ENCODE assay signal across 8 cellular contexts in the genomic region with DNA sequence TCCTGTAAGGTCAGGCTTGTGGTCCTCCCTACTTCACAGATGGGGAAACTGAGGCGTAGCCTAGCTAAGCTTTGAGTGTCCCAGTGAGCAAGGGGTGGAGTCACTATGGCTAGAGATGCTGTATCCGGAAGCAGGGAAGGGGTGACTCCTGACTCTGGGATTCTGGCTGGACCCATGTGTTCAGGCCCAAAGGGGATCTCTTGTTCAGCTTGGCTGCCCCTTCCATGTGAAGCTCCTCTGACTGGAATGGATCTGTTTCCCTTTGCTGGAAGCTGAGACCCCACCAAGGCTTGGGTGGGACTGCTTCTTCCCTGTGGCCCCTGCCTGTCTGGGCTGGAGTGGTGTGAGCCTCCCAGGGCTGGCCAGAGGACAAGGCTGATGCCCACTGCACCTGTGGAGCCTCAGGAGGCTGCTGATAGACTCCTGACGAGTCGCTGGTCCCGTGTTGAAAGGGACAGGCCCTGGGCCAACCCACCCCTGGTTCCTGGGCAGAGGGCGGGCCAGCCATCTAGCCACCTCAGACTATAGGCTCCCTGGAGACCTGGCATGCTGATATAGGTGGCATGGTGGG. TPM values are rescaled to one million over a fixed set of nuclear protein-coding genes. Genes with fewer than 3 reads are reported as not detected.
DNase-seq lines count a peak whose midpoint lies in the region; ATAC-seq and TF ChIP-seq lines count a peak whose summit lies in the region.

No MANE protein-coding gene starts in this region.

- H3K4me1 ChIP-seq in right lobe of liver (peaks cover 0 to 25% (median 9%) of the 10 kb centered on the region in 4 donors), transverse colon (peaks cover 0 to 36% (median 22%) of the 10 kb centered on the region in 4 donors)

- no CpG with 5 or more reads among the region's 6 CpGs for WGBS in right lobe of liver (ENCODE audit: insufficient coverage, low coverage, low lambda C conversion rate, missing lambda C conversion rate)
- 30% methylated on average over 6 of the region's 6 CpGs; no CpG with 5 or more reads in 1 of the 2 donors for WGBS in transverse colon (ENCODE audit: low coverage in 1 of 2), 2 donors

- ATAC-seq in right lobe of liver (no peak), HG03469 (IDR thresholded peaks at IDR 0.05; ENCODE audit: unreplicated experiment) (no peak), GM21786 (IDR thresholded peaks at IDR 0.05; ENCODE audit: unreplicated experiment) (no peak)

- no peaks in the 10 kb centered on the region for H3K36me3 ChIP-seq in right lobe of liver
- H3K36me3 ChIP-seq in transverse colon: no peaks in the 10 kb centered on the region

- TF ChIP-seq POLR2A in right lobe of liver (IDR thresholded peaks at IDR 0.05) (no peak), transverse colon (IDR thresholded peaks at IDR 0.05) (no peak)

- TF ChIP-seq EP300 in transverse colon (IDR thresholded peaks at IDR 0.05; ENCODE audit: low read depth): no peak

- DNase-seq in activated effector memory CD4-positive, alpha-beta T cell treated with anti-CD3 and anti-CD28 coated beads, Interleukin-2, amount 50 U/mL, for 16 hours: peak; percentile 69
- DNase-seq in activated effector memory CD4-positive, alpha-beta T cell treated with Interleukin-2 at 50 U/mL for 16 hours: no peak
- no peak for DNase-seq in astrocyte of the spinal cord (ENCODE audit: low read depth, low spot score)
- peak in 1 of 3 donors; percentile 32 for DNase-seq in right lobe of liver
- DNase-seq in transverse colon: no peak
- DNase-seq in HuH-7.5 (ENCODE audit: low spot score): no peak

- H3K9me3 ChIP-seq in right lobe of liver (no peaks in the 10 kb centered on the region), transverse colon (no peaks in the 10 kb centered on the region)

- H3K27ac ChIP-seq in right lobe of liver (peak overlapping the region in 2 of 3 donors; percentile 81 to 87), transverse colon (peak overlapping the region; percentile 90 to 95 (median 93))

- in situ Hi-C loops in astrocyte of the spinal cord (cut with HindIII; ENCODE audit: low sequenced_read_pairs) (no loop called here), transverse colon (cut with MboI; ENCODE audit: low pct_ligation_motif_present in 1 of 4, low pct_unique_long_range_greater_than_20kb in 1 of 4, low sequenced_read_pairs in 3 of 4) (loop anchor here in 2 of 4 donors (25.0 kb wide), 1 partner anchor 769 kb away; the partner anchor contains the start of genes MANF (in 2 of the 2) and RBM15B (in 2 of the 2))

- H3K4me3 ChIP-seq in astrocyte of the spinal cord (ENCODE audit: low read depth, low read length) (peak overlapping the region; percentile 72), right lobe of liver (peak overlapping the region; percentile 78 to 95 (median 88)), transverse colon (peak overlapping the region; percentile 74 to 96 (median 82))

- intact Hi-C loops in right lobe of liver (cut with DNase I): no loop called here
- intact Hi-C loops in transverse colon (cut with DNase I; ENCODE audit: low total_unique reads): loop anchor here (5.0 kb wide), 1 partner anchor 759 kb away; no protein-coding TSS in a partner anchor

- no peaks in the 10 kb centered on the region for H3K27me3 ChIP-seq in right lobe of liver
- H3K27me3 ChIP-seq in transverse colon: no peaks in the 10 kb centered on the region

- TF ChIP-seq CTCF in astrocyte of the spinal cord (IDR thresholded peaks at IDR 0.05; ENCODE audit: low read depth, low read length) (no peak), right lobe of liver (IDR thresholded peaks at IDR 0.05) (no peak), transverse colon (IDR thresholded peaks at IDR 0.05) (no peak)

RNA-seq across cellular contexts. Expression of gene MAPKAPK3, which starts 1.0 kb away (rescaled TPM):
- total RNA-seq in right lobe of liver: 10 to 100 TPM; 16.6 to 21.4 (median 18.6) TPM
- 10 to 100 TPM; 21.3 to 37.8 (median 26.9) TPM for total RNA-seq in transverse colon

RNA-seq across cellular contexts. Expression of gene CISH, which starts 6.4 kb away (rescaled TPM):
- 10 to 100 TPM in 4 of 6 experiments, 1 to 10 TPM in 2; 5.3 to 28.1 (median 17.8) TPM for total RNA-seq in right lobe of liver
- 10 to 100 TPM in 2 of 4 donors, 1 to 10 TPM in 2; 3.0 to 15.9 (median 9.2) TPM for total RNA-seq in transverse colon

RNA-seq across cellular contexts. Expression of gene HEMK1, which starts 48.7 kb away (rescaled TPM):
- total RNA-seq in right lobe of liver (10 to 100 TPM; 10.5 to 19.4 (median 14.0) TPM), transverse colon (10 to 100 TPM in 1 of 4 donors, 1 to 10 TPM in 3; 7.3 to 11.6 (median 7.9) TPM)

RNA-seq across cellular contexts. Expression of gene C3orf18, which starts 50.4 kb away (rescaled TPM):
- total RNA-seq in right lobe of liver (1 to 10 TPM; 2.0 to 7.8 (median 2.8) TPM), transverse colon (10 to 100 TPM in 1 of 4 donors, 1 to 10 TPM in 3; 1.9 to 10.2 (median 4.3) TPM)

RNA-seq across cellular contexts. Expression of gene DOCK3, which starts 56.7 kb away (rescaled TPM):
- total RNA-seq in right lobe of liver (under 1 TPM in 3 of 6 experiments, not detected in 3; 0.04 to 0.06 (median 0.06) TPM), transverse colon (under 1 TPM; 0.41 to 0.75 (median 0.62) TPM)
